In the genomic region with DNA sequence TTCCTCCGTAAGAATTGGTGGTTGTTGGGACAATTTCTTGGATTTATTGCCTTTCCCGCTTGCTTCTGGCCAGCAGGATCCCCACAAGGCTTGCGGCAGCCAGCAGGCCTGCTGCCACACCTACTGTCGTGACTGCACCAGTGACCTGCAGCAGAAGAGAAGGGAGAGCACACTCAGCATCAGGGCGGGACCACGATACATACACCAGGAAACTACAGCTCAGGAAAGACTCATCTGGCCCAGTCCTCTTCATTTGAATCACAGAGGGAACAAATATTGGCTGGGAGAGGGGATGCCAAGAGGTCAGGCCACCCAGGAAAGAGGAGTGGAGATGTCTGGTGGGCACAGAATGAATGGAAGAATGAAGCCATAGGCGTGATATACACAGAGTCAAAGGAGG, we compare ENCODE assay signal across 19 cellular contexts. TPM values are rescaled to one million over a fixed set of nuclear protein-coding genes. Genes with fewer than 3 reads are reported as not detected.
A peak's percentile ranks its signal among the peaks of the same experiment; 100 is the strongest.
DNase-seq lines count a peak whose midpoint lies in the region; ATAC-seq and TF ChIP-seq lines count a peak whose summit lies in the region.
"Had no signal": no experiment of that assay in that cellular context is flagged by ENCODE, and none has a peak within 500 bp of the region (broad histone marks: within the 10 kb centered on the region; RNA-seq: fewer than 3 reads in every experiment).

No MANE protein-coding gene starts in this region.

- peaks cover 0 to 39% (median 22%) of the 10 kb centered on the region in 5 donors for H3K4me1 ChIP-seq in subcutaneous abdominal adipose tissue (ENCODE audit: control insufficient read depth in 5 of 5, insufficient read depth in 5 of 5, low read length in 5 of 5)

- no peak overlapping the region for H3K9ac ChIP-seq in subcutaneous abdominal adipose tissue (ENCODE audit: low read length in 5 of 5)

- no peak for ATAC-seq in activated T-cell treated with anti-CD3 and anti-CD28 coated beads, Interleukin-2, amount 50 U/mL, for 4 hours

- H3K36me3 ChIP-seq in subcutaneous abdominal adipose tissue (ENCODE audit: control insufficient read depth in 5 of 5, insufficient read depth in 5 of 5, low read length in 5 of 5): no peaks in the 10 kb centered on the region
- H3K36me3 ChIP-seq: cardiac muscle cell, Peyer's patch, thyroid gland had no signal

- H3K4me3 Mint-ChIP-seq in activated T-cell treated with anti-CD3 and anti-CD28 coated beads, Interleukin-2, amount 50 U/mL, for 4 hours: peak overlapping the region; percentile 53
- peak overlapping the region; percentile 6 for H3K4me3 Mint-ChIP-seq in activated CD4-positive, alpha-beta memory T cell treated with anti-CD3 and anti-CD28 coated beads, Interleukin-2, amount 10 ng/mL, durations not matched to agents 7 days and 5 days
- H3K4me3 Mint-ChIP-seq: nephron had no signal

- H3K4me1 Mint-ChIP-seq in activated T-cell treated with anti-CD3 and anti-CD28 coated beads, Interleukin-2, amount 50 U/mL, for 4 hours (ENCODE audit: low read depth): peaks cover 53% of the 10 kb centered on the region
- H3K4me1 Mint-ChIP-seq in activated CD4-positive, alpha-beta memory T cell treated with anti-CD3 and anti-CD28 coated beads, Interleukin-2, amount 10 ng/mL, durations not matched to agents 7 days and 5 days: peaks cover 39% of the 10 kb centered on the region

- peaks cover 2% of the 10 kb centered on the region for H3K36me3 Mint-ChIP-seq in activated T-cell treated with anti-CD3 and anti-CD28 coated beads, Interleukin-2, amount 50 U/mL, for 4 hours (ENCODE audit: insufficient read depth)
- peaks cover 4% of the 10 kb centered on the region for H3K36me3 Mint-ChIP-seq in activated CD4-positive, alpha-beta memory T cell treated with anti-CD3 and anti-CD28 coated beads, Interleukin-2, amount 10 ng/mL, durations not matched to agents 7 days and 5 days (ENCODE audit: low read depth)

- no peaks in the 10 kb centered on the region for H3K27me3 Mint-ChIP-seq in activated T-cell treated with anti-CD3 and anti-CD28 coated beads, Interleukin-2, amount 50 U/mL, for 4 hours (ENCODE audit: low read depth)
- H3K27me3 Mint-ChIP-seq in activated CD4-positive, alpha-beta memory T cell treated with anti-CD3 and anti-CD28 coated beads, Interleukin-2, amount 10 ng/mL, durations not matched to agents 7 days and 5 days: no peaks in the 10 kb centered on the region

- no peaks in the 10 kb centered on the region for H3K9me3 Mint-ChIP-seq in activated T-cell treated with anti-CD3 and anti-CD28 coated beads, Interleukin-2, amount 50 U/mL, for 4 hours
- H3K9me3 Mint-ChIP-seq in activated CD4-positive, alpha-beta memory T cell treated with anti-CD3 and anti-CD28 coated beads, Interleukin-2, amount 10 ng/mL, durations not matched to agents 7 days and 5 days: no peaks in the 10 kb centered on the region

- no peak for TF ChIP-seq CTCF in epithelial cell of esophagus (IDR thresholded peaks at IDR 0.05; ENCODE audit: insufficient read depth, low read depth, low read length, missing control alignments)

- H3K27ac ChIP-seq in subcutaneous abdominal adipose tissue (ENCODE audit: low read depth, low read length): peak overlapping the region; percentile 42
- H3K27ac ChIP-seq: cardiac muscle cell, thyroid gland had no signal

- CTCF ChIA-PET in activated CD4-positive, alpha-beta memory T cell treated with anti-CD3 and anti-CD28 coated beads, Interleukin-2, amount 10 ng/mL, durations not matched to agents 7 days and 5 days (lab: Charles Lee): interaction anchor here (1.3 kb wide), 1 partner anchor 14 kb away, joined by 6 read pairs; no protein-coding TSS in a partner anchor

- POLR2A ChIA-PET in activated CD4-positive, alpha-beta memory T cell treated with anti-CD3 and anti-CD28 coated beads, Interleukin-2, amount 10 ng/mL, durations not matched to agents 7 days and 5 days (lab: Charles Lee): interaction anchor here (1.1 to 5.2 kb wide), 6 partner anchors 11 to 39 kb away, joined by 4 to 53 read pairs (median 6); a partner anchor contains a TSS

- no peaks in the 10 kb centered on the region for H3K9me3 ChIP-seq in subcutaneous abdominal adipose tissue (ENCODE audit: control insufficient read depth in 5 of 5, low read length in 5 of 5)
- H3K9me3 ChIP-seq: Peyer's patch, thyroid gland had no signal

- no peak overlapping the region for H3K4me3 ChIP-seq in epithelial cell of esophagus (ENCODE audit: low read length)
- no peak overlapping the region for H3K4me3 ChIP-seq in subcutaneous abdominal adipose tissue (ENCODE audit: low read depth in 1 of 5, low read length in 5 of 5)
- H3K4me3 ChIP-seq: cardiac muscle cell, thyroid gland had no signal

- no peak for DNase-seq in activated T-cell treated with anti-CD3 and anti-CD28 coated beads, Interleukin-2, amount 50 U/mL, for 4 hours
- DNase-seq in activated T-cell treated with anti-CD3 and anti-CD28 coated beads for 4 hours (no peak), epithelial cell of esophagus (ENCODE audit: low read depth) (peak; percentile 49), dedifferentiated amniotic fluid mesenchymal stem cell (ENCODE audit: extremely low spot score) (no peak), NCI-H2171 treated with DMSO at 0.1 percent for 48 hours (lab: John Stamatoyannopoulos, UW) (no peak), ureter (ENCODE audit: low spot score) (no peak)
- no peak for DNase-seq in activated CD4-positive, alpha-beta memory T cell treated with anti-CD3 and anti-CD28 coated beads, Interleukin-2, amount 10 ng/mL, durations not matched to agents 7 days and 5 days
- DNase-seq: ACHN; activated CD4-positive, CD25-positive, alpha-beta regulatory T cell treated with anti-CD3 and anti-CD28 coated beads, Interleukin-2, amount 50 U/mL, for 72 hours; effector memory CD4-positive, alpha-beta T cell; foreskin fibroblast; MM.1S; NCI-H2081; Peyer's patch; thyroid gland had no signal

- H3K27ac Mint-ChIP-seq in activated CD4-positive, alpha-beta memory T cell treated with anti-CD3 and anti-CD28 coated beads, Interleukin-2, amount 10 ng/mL, durations not matched to agents 7 days and 5 days: peak overlapping the region; percentile 48

- H3K27me3 ChIP-seq in subcutaneous abdominal adipose tissue (ENCODE audit: control insufficient read depth in 5 of 5, insufficient read depth in 4 of 5, low read length in 5 of 5): no peaks in the 10 kb centered on the region
- H3K27me3 ChIP-seq: cardiac muscle cell, Peyer's patch, thyroid gland had no signal

RNA-seq across cellular contexts. Expression of a gene that starts 10.3 kb away (rescaled TPM):
- total RNA-seq in activated T-cell treated with anti-CD3 and anti-CD28 coated beads, Interleukin-2, amount 50 U/mL, for 4 hours: not detected
- not detected for total RNA-seq in activated CD4-positive, alpha-beta memory T cell treated with anti-CD3 and anti-CD28 coated beads, Interleukin-2, amount 10 ng/mL, durations not matched to agents 7 days and 5 days
- 1.1 TPM for total RNA-seq in ureter
- total RNA-seq: cardiac muscle cell, renal cortical epithelial cell had no signal

RNA-seq across cellular contexts. Expression of a gene that starts 16.3 kb away (rescaled TPM):
- 1 to 10 TPM; 5.7 to 8.0 (median 7.4) TPM for total RNA-seq in activated T-cell treated with anti-CD3 and anti-CD28 coated beads, Interleukin-2, amount 50 U/mL, for 4 hours
- 100 to 1,000 TPM; 104 to 106 TPM for total RNA-seq in activated CD4-positive, alpha-beta memory T cell treated with anti-CD3 and anti-CD28 coated beads, Interleukin-2, amount 10 ng/mL, durations not matched to agents 7 days and 5 days
- 56.7 TPM for total RNA-seq in ureter
- total RNA-seq: cardiac muscle cell had no signal

RNA-seq across cellular contexts. Expression of a gene that starts 47.0 kb away (rescaled TPM):
- total RNA-seq in activated T-cell treated with anti-CD3 and anti-CD28 coated beads, Interleukin-2, amount 50 U/mL, for 4 hours: not detected
- total RNA-seq in activated CD4-positive, alpha-beta memory T cell treated with anti-CD3 and anti-CD28 coated beads, Interleukin-2, amount 10 ng/mL, durations not matched to agents 7 days and 5 days: not detected
- not detected for total RNA-seq in ureter
- total RNA-seq: cardiac muscle cell, renal cortical epithelial cell had no signal
